In the genomic region with DNA sequence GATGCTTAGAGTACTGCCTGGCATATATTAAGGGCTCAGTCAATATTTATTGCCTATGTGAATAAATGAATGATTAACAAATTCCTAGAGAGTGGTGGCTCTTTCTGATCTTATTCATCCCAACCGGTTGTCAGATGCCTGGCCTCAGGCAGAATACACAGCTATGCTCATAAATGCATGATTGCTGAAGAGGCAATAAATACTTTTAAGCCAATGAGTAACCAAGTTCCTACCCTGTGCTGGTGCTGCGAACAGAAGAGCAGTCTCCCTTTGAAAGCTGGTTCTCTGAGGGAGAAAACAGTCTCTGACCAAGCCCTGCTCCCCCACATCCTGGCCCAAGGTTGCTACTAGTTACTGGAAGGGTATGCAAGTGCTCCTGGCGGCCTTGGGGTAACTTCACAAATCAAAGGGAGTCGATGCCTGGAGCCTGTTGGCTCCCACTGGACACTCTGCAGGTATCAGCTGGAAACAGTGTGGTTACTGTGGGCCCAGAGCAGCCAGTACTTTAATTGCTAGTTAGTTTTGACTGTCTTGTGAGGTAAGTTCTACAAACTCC, we compare ENCODE assay signal across 26 cellular contexts. TPM values are rescaled to one million over a fixed set of nuclear protein-coding genes. Genes with fewer than 3 reads are reported as not detected.
DNase-seq lines count a peak whose midpoint lies in the region; TF ChIP-seq lines count a peak whose summit lies in the region.
"Had no signal": no experiment of that assay in that cellular context is flagged by ENCODE, and none has a peak within 500 bp of the region (broad histone marks: within the 10 kb centered on the region; RNA-seq: fewer than 3 reads in every experiment).

No MANE protein-coding gene starts in this region.

- peak overlapping the region; percentile 26; the same call in 1 of the 2 replicates for H3K27ac ChIP-seq in 22Rv1
- no peak overlapping the region for H3K27ac ChIP-seq in HEK293 (ENCODE audit: extremely low read depth, low read depth, low read length)
- peak overlapping the region; percentile 91 to 94 for H3K27ac ChIP-seq in mucosa of rectum (ENCODE audit: low read depth in 2 of 2, low read length in 2 of 2)
- H3K27ac ChIP-seq: cardiac muscle cell, SJSA1 had no signal

- no peaks in the 10 kb centered on the region for H3K27me3 ChIP-seq in mucosa of rectum (ENCODE audit: control insufficient read depth in 2 of 2, insufficient read depth in 2 of 2, low read length in 2 of 2)

- H3K9me3 ChIP-seq in HEK293 (ENCODE audit: control insufficient read depth, insufficient read depth, low read depth, low read length), result no peaks in the 10 kb centered on the region
- no peaks in the 10 kb centered on the region for H3K9me3 ChIP-seq in mucosa of rectum (ENCODE audit: control insufficient read depth in 2 of 2, low read length in 2 of 2)
- H3K9me3 ChIP-seq: SJSA1 had no signal

- H3K9me3 Mint-ChIP-seq in chondrocyte (ENCODE audit: low read depth), result no peaks in the 10 kb centered on the region
- H3K9me3 Mint-ChIP-seq: activated T-helper 1 cell treated with anti-CD3 and anti-CD28 coated beads, Interleukin-12 subunit alpha, Interleukin-12 subunit beta, Interleukin-2, Interleukin-4 antibody, amounts not matched to agents 30 ng/mL and 10 ng/mL and 1 ng/mL, durations not matched to agents 14 hours and 24 hours and 36 hours; memory B cell had no signal

- H3K4me1 ChIP-seq in HEK293 (ENCODE audit: control insufficient read depth, insufficient read depth, low read length), result no peaks in the 10 kb centered on the region
- H3K4me1 ChIP-seq in mucosa of rectum (ENCODE audit: control insufficient read depth in 2 of 2, insufficient read depth in 2 of 2, low read length in 2 of 2), result peaks cover 8 to 21% of the 10 kb centered on the region in 2 donors
- H3K4me1 ChIP-seq: SJSA1 had no signal

- CTCF ChIA-PET in HEK293 (lab: Yijun Ruan, JAX), result interaction anchor here (3.2 kb wide), 1 partner anchor 13 kb away, joined by 19 read pairs; no protein-coding TSS in a partner anchor

- DNase-seq in chondrocyte (ENCODE audit: low spot score) (peak; percentile 36), NCI-H510A (lab: John Stamatoyannopoulos, UW) (no peak), NCI-H69 (lab: John Stamatoyannopoulos, UW) (no peak), hippocampal formation (lab: John Stamatoyannopoulos, UW) (no peak), C1 segment of cervical spinal cord (lab: John Stamatoyannopoulos, UW) (no peak)
- DNase-seq: activated CD4-positive, alpha-beta T cell treated with anti-CD3 and anti-CD28 coated beads for 4 hours; activated CD8-positive, alpha-beta memory T cell treated with anti-CD3 and anti-CD28 coated beads, Interleukin-2, amount 10 ng/mL, durations not matched to agents 7 days and 5 days; activated naive CD4-positive, alpha-beta T cell treated with anti-CD3 and anti-CD28 coated beads, Interleukin-2, amount 50 U/mL, for 16 hours; Karpas-422; naive B cell; NCI-H1048; NCI-H187 treated with DMSO at 0.1 percent for 48 hours; NCI-H226; NCI-H82 had no signal

- no peak for TF ChIP-seq CTCF in 22Rv1 (IDR thresholded peaks at IDR 0.05)
- TF ChIP-seq CTCF in HEK293 (tag by site-specific recombination; IDR thresholded peaks at IDR 0.05), result no peak
- TF ChIP-seq CTCF in chondrocyte (IDR thresholded peaks at IDR 0.05), result no peak

- H3K36me3 Mint-ChIP-seq in chondrocyte (ENCODE audit: low read depth), result no peaks in the 10 kb centered on the region
- H3K36me3 Mint-ChIP-seq: activated CD8-positive, alpha-beta memory T cell treated with anti-CD3 and anti-CD28 coated beads, Interleukin-2, amount 10 ng/mL, durations not matched to agents 7 days and 5 days; memory B cell; naive B cell had no signal

- no peak overlapping the region for H3K27ac Mint-ChIP-seq in chondrocyte (ENCODE audit: unreplicated experiment)
- H3K27ac Mint-ChIP-seq: activated CD8-positive, alpha-beta memory T cell treated with anti-CD3 and anti-CD28 coated beads, Interleukin-2, amount 10 ng/mL, durations not matched to agents 7 days and 5 days; activated T-helper 1 cell treated with anti-CD3 and anti-CD28 coated beads, Interleukin-12 subunit alpha, Interleukin-12 subunit beta, Interleukin-2, Interleukin-4 antibody, amounts not matched to agents 30 ng/mL and 10 ng/mL and 1 ng/mL, durations not matched to agents 14 hours and 24 hours and 36 hours; memory B cell; naive B cell had no signal

- no peaks in the 10 kb centered on the region for H3K4me1 Mint-ChIP-seq in chondrocyte (ENCODE audit: low read depth)
- H3K4me1 Mint-ChIP-seq: activated CD8-positive, alpha-beta memory T cell treated with anti-CD3 and anti-CD28 coated beads, Interleukin-2, amount 10 ng/mL, durations not matched to agents 7 days and 5 days; memory B cell had no signal

- H3K36me3 ChIP-seq in HEK293 (ENCODE audit: control insufficient read depth in 2 of 2, insufficient read depth in 1 of 2, low read length in 2 of 2) (no peaks in the 10 kb centered on the region), mucosa of rectum (ENCODE audit: control insufficient read depth in 2 of 2, insufficient read depth in 2 of 2, low read length in 2 of 2) (no peaks in the 10 kb centered on the region)
- H3K36me3 ChIP-seq: cardiac muscle cell, SJSA1 had no signal

- H3K9ac ChIP-seq in mucosa of rectum (ENCODE audit: low read depth in 1 of 2, low read length in 2 of 2), result peak overlapping the region in 1 of 2 donors; percentile 92

- H3K4me3 ChIP-seq in HEK293 (ENCODE audit: low read depth, low read length) (no peak overlapping the region), mucosa of rectum (ENCODE audit: low read length in 2 of 2) (peak overlapping the region; percentile 85 to 90)
- H3K4me3 ChIP-seq: cardiac muscle cell, SJSA1 had no signal

- no peak overlapping the region for H3K4me3 Mint-ChIP-seq in chondrocyte (ENCODE audit: unreplicated experiment)
- H3K4me3 Mint-ChIP-seq: activated CD8-positive, alpha-beta memory T cell treated with anti-CD3 and anti-CD28 coated beads, Interleukin-2, amount 10 ng/mL, durations not matched to agents 7 days and 5 days; activated T-helper 1 cell treated with anti-CD3 and anti-CD28 coated beads, Interleukin-12 subunit alpha, Interleukin-12 subunit beta, Interleukin-2, Interleukin-4 antibody, amounts not matched to agents 30 ng/mL and 10 ng/mL and 1 ng/mL, durations not matched to agents 14 hours and 24 hours and 36 hours; memory B cell; naive B cell had no signal

- H3K27me3 Mint-ChIP-seq in chondrocyte (ENCODE audit: low read depth), result peaks cover 63% of the 10 kb centered on the region

- POLR2A ChIA-PET in HEK293 (lab: Yijun Ruan, JAX), result no interaction called here

TF ChIP-seq in HEK293, 187 proteins besides CTCF, POLR2A, EP300 and RAD21:
- TF ChIP-seq ZNF677 (tag by site-specific recombination; IDR thresholded peaks at IDR 0.05), result peak; percentile 82
- TF ChIP-seq ZSCAN30 (tag by site-specific recombination; IDR thresholded peaks at IDR 0.05), result no peak
- TF ChIP-seq ZNF76 (tag by site-specific recombination; IDR thresholded peaks at IDR 0.05; ENCODE audit: borderline replicate concordance, low read depth), result no peak
- no peak for TF ChIP-seq ZNF292 (tag by site-specific recombination; IDR thresholded peaks at IDR 0.05; ENCODE audit: borderline replicate concordance, low read depth)
- TF ChIP-seq HOXD13 (CRISPR knock-in tag; IDR thresholded peaks at IDR 0.05; ENCODE audit: borderline replicate concordance), result no peak
- TF ChIP-seq, protein P1, sequence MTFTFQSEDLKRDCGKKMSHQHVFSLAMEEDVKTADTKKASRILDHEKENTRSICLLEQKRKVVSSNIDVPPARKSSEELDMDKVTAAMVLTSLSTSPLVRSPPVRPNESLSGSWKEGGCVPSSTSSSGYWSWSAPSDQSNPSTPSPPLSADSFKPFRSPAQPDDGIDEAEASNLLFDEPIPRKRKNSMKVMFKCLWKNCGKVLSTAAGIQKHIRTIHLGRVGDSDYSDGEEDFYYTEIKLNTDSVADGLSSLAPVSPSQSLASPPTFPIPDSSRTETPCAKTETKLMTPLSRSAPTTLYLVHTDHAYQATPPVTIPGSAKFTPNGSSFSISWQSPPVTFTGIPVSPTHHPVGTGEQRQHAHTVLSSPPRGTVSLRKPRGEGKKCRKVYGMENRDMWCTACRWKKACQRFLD (tag by site-specific recombination; IDR thresholded peaks at IDR 0.05), result no peak
- no peak for TF ChIP-seq ZNF335 (tag by site-specific recombination; conservative IDR thresholded peaks at IDR 0.05)
- TF ChIP-seq ZNF157 (tag by site-specific recombination; IDR thresholded peaks at IDR 0.05), result no peak
- TF ChIP-seq ZFP37 (tag by site-specific recombination; IDR thresholded peaks at IDR 0.05), result no peak
- TF ChIP-seq, protein P2, sequence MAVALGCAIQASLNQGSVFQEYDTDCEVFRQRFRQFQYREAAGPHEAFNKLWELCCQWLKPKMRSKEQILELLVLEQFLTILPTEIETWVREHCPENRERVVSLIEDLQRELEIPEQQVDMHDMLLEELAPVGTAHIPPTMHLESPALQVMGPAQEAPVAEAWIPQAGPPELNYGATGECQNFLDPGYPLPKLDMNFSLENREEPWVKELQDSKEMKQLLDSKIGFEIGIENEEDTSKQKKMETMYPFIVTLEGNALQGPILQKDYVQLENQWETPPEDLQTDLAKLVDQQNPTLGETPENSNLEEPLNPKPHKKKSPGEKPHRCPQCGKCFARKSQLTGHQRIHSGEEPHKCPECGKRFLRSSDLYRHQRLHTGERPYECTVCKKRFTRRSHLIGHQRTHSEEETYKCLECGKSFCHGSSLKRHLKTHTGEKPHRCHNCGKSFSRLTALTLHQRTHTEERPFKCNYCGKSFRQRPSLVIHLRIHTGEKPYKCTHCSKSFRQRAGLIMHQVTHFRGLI (tag by site-specific recombination; IDR thresholded peaks at IDR 0.05), result no peak
- TF ChIP-seq ZNF416 (tag by site-specific recombination; IDR thresholded peaks at IDR 0.05), result no peak
- TF ChIP-seq, protein P3, sequence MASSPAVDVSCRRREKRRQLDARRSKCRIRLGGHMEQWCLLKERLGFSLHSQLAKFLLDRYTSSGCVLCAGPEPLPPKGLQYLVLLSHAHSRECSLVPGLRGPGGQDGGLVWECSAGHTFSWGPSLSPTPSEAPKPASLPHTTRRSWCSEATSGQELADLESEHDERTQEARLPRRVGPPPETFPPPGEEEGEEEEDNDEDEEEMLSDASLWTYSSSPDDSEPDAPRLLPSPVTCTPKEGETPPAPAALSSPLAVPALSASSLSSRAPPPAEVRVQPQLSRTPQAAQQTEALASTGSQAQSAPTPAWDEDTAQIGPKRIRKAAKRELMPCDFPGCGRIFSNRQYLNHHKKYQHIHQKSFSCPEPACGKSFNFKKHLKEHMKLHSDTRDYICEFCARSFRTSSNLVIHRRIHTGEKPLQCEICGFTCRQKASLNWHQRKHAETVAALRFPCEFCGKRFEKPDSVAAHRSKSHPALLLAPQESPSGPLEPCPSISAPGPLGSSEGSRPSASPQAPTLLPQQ (tag by site-specific recombination; IDR thresholded peaks at IDR 0.05), result peak; percentile 37; the same call in 1 of the 2 replicates
- no peak for TF ChIP-seq KLF8 (tag by site-specific recombination; IDR thresholded peaks at IDR 0.05)
- no peak for TF ChIP-seq GFI1B (tag by site-specific recombination; IDR thresholded peaks at IDR 0.05)
- TF ChIP-seq ZNF132 (tag by site-specific recombination; IDR thresholded peaks at IDR 0.05; ENCODE audit: borderline replicate concordance), result no peak
TF ChIP-seq in HEK293: peak in this region for 2.

RNA-seq across cellular contexts. Expression of a gene that starts 2.8 kb away (rescaled TPM):
- total RNA-seq in chondrocyte, result 0.72 to 0.92 TPM in 2 of 3 replicates, not detected in the other
- total RNA-seq: activated CD8-positive, alpha-beta memory T cell treated with anti-CD3 and anti-CD28 coated beads, Interleukin-2, amount 10 ng/mL, durations not matched to agents 7 days and 5 days; activated T-helper 1 cell treated with anti-CD3 and anti-CD28 coated beads, Interleukin-12 subunit alpha, Interleukin-12 subunit beta, Interleukin-2, Interleukin-4 antibody, amounts not matched to agents 30 ng/mL and 10 ng/mL and 1 ng/mL, durations not matched to agents 14 hours and 24 hours and 36 hours; dermis microvascular lymphatic vessel endothelial cell; frontal cortex; HT1080; osteocyte; SJSA1; T-helper 1 cell treated with Interleukin-12 subunit alpha and Interleukin-12 subunit beta and Interleukin-4 antibody, amounts not matched to agents 30 ng/mL and 1 ng/mL, for 36 hours had no signal

RNA-seq across cellular contexts. Expression of a gene that starts 5.7 kb away (rescaled TPM):
- 0.08 to 0.82 TPM in 2 of 3 replicates, not detected in the other for total RNA-seq in chondrocyte
- total RNA-seq: activated CD8-positive, alpha-beta memory T cell treated with anti-CD3 and anti-CD28 coated beads, Interleukin-2, amount 10 ng/mL, durations not matched to agents 7 days and 5 days; activated T-helper 1 cell treated with anti-CD3 and anti-CD28 coated beads, Interleukin-12 subunit alpha, Interleukin-12 subunit beta, Interleukin-2, Interleukin-4 antibody, amounts not matched to agents 30 ng/mL and 10 ng/mL and 1 ng/mL, durations not matched to agents 14 hours and 24 hours and 36 hours; dermis microvascular lymphatic vessel endothelial cell; HT1080; osteocyte; SJSA1; T-helper 1 cell treated with Interleukin-12 subunit alpha and Interleukin-12 subunit beta and Interleukin-4 antibody, amounts not matched to agents 30 ng/mL and 1 ng/mL, for 36 hours had no signal
